1 cellular context compared by ENCODE assay signal in the genomic region with DNA sequence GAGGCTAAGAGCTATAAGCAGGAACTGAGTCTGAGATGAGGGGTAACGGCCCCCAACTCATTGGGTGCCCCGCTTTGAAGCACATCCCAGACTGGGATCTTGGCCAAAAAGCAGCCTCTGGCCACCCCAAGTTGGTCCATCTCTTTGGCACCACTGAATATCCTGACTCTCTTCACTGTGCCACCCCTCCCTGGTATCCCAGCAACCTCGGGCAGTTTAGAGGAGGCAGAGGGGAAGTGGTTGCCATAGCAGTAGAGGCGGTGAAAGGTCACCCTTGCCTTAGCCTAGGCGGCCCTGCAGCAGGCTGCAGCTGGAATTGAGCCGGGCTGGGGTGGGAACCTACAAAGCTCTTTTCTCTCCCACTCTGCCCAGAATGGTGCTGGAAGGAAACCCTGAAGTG.
TF ChIP-seq lines count a peak whose summit lies in the region.

No MANE protein-coding gene starts in this region.

TF ChIP-seq in HCT116, 20 proteins besides CTCF, POLR2A, EP300 and RAD21:
- TF ChIP-seq, protein P1, sequence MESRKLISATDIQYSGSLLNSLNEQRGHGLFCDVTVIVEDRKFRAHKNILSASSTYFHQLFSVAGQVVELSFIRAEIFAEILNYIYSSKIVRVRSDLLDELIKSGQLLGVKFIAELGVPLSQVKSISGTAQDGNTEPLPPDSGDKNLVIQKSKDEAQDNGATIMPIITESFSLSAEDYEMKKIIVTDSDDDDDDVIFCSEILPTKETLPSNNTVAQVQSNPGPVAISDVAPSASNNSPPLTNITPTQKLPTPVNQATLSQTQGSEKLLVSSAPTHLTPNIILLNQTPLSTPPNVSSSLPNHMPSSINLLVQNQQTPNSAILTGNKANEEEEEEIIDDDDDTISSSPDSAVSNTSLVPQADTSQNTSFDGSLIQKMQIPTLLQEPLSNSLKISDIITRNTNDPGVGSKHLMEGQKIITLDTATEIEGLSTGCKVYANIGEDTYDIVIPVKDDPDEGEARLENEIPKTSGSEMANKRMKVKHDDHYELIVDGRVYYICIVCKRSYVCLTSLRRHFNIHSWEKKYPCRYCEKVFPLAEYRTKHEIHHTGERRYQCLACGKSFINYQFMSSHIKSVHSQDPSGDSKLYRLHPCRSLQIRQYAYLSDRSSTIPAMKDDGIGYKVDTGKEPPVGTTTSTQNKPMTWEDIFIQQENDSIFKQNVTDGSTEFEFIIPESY (IDR thresholded peaks at IDR 0.05; ENCODE audit: extremely low read depth, insufficient replicate concordance, low read length) = no peak
- TF ChIP-seq, protein P2, sequence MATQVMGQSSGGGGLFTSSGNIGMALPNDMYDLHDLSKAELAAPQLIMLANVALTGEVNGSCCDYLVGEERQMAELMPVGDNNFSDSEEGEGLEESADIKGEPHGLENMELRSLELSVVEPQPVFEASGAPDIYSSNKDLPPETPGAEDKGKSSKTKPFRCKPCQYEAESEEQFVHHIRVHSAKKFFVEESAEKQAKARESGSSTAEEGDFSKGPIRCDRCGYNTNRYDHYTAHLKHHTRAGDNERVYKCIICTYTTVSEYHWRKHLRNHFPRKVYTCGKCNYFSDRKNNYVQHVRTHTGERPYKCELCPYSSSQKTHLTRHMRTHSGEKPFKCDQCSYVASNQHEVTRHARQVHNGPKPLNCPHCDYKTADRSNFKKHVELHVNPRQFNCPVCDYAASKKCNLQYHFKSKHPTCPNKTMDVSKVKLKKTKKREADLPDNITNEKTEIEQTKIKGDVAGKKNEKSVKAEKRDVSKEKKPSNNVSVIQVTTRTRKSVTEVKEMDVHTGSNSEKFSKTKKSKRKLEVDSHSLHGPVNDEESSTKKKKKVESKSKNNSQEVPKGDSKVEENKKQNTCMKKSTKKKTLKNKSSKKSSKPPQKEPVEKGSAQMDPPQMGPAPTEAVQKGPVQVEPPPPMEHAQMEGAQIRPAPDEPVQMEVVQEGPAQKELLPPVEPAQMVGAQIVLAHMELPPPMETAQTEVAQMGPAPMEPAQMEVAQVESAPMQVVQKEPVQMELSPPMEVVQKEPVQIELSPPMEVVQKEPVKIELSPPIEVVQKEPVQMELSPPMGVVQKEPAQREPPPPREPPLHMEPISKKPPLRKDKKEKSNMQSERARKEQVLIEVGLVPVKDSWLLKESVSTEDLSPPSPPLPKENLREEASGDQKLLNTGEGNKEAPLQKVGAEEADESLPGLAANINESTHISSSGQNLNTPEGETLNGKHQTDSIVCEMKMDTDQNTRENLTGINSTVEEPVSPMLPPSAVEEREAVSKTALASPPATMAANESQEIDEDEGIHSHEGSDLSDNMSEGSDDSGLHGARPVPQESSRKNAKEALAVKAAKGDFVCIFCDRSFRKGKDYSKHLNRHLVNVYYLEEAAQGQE (IDR thresholded peaks at IDR 0.05; ENCODE audit: low read depth) = no peak
- no peak for TF ChIP-seq ZNF274 (IDR thresholded peaks at IDR 0.05; ENCODE audit: low read depth, low read length)
- no peak for TF ChIP-seq CBX3 (IDR thresholded peaks at IDR 0.05; ENCODE audit: low read depth)
